10 cellular contexts compared by ENCODE assay signal in the genomic region with DNA sequence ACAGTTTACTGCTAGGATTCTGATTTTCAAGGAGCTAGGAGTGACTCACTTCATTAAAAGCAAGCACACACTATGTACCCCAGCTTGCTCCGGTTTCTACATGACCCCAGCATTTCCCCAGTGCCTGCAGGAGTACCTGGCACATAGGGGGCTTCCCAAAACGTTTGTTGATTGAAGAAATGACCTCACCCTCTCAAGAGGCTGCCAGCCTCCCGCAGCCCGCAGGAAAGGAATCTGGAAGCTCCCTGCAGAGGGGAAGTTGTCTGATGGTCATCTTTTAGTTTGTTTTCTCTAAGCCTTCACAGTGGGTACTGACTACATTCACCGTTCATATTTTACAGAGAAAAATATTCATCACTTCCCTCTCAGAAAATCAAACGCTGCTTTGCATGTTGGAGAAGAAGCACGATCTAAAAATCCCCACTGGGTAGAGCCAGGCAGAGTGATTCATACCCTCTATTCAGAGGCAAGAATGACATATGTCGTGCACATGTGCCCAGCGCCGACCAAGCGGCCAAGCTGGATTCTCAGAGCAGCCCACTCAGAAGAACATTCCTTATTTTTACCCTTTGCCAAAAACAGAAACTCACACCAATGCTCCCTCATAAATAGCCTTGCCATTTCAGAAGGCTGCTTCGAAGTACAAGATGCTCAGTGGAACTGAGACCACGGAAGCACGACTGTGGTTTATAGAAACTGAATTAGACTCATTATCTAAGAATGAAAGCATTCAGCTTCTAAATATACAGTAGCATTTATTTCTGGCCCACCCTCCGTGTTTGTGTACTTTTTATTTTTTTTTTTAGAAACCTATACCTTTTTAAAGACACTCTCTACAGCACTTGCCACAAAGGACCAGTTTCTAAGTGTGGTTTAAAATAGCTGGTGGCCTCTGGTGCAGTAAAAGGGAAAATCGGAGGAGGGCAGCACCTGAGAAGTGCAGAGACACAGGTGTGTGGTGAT.
DNase-seq lines count a peak whose midpoint lies in the region; ATAC-seq and TF ChIP-seq lines count a peak whose summit lies in the region.
"Had no signal": no experiment of that assay in that cellular context is flagged by ENCODE, and none has a peak within 500 bp of the region (broad histone marks: within the 10 kb centered on the region; RNA-seq: fewer than 3 reads in every experiment).

No MANE protein-coding gene starts in this region.

- no peak overlapping the region for H3K56ac ChIP-seq in IMR-90 (ENCODE audit: extremely low read depth, insufficient read depth, low read length)

- TF ChIP-seq RAD21 in IMR-90 (IDR thresholded peaks at IDR 0.05; ENCODE audit: low read length) = no peak

- H2BK120ac ChIP-seq in IMR-90 (ENCODE audit: low read depth, low read length) = no peak overlapping the region

- H3K23ac ChIP-seq in IMR-90 (ENCODE audit: low read depth, low read length) = no peak overlapping the region

- dilution Hi-C loops in IMR-90 (cut with HindIII; ENCODE audit: low sequenced_read_pairs, unreplicated experiment) = no loop called here

- no peak overlapping the region for H2BK15ac ChIP-seq in IMR-90 (ENCODE audit: low read depth, low read length)

- peak; percentile 81 for ATAC-seq in GM21390 (IDR thresholded peaks at IDR 0.05; ENCODE audit: unreplicated experiment)
- no peak for ATAC-seq in IMR-90 (ENCODE audit: low read depth)

- H2AK9ac ChIP-seq in IMR-90 (replicated peaks; ENCODE audit: low read depth, low read length, poor library complexity) = no peak overlapping the region

- TF ChIP-seq CTCF in IMR-90 (conservative IDR thresholded peaks at IDR 0.05; ENCODE audit: low read depth, low read length) = no peak
- no peak for TF ChIP-seq CTCF in prostate gland (IDR thresholded peaks at IDR 0.05)

- H3K4ac ChIP-seq in IMR-90 (ENCODE audit: low read depth, low read length) = no peak overlapping the region

- no peaks in the 10 kb centered on the region for H3K36me3 ChIP-seq in BLaER1 treated with 17β-estradiol and CSF1 and Interleukin-3, amounts not matched to agents 10 nM and 100 nM
- H3K36me3 ChIP-seq in IMR-90 (ENCODE audit: control insufficient read depth, insufficient read depth, low read length) (no peaks in the 10 kb centered on the region), prostate gland (no peaks in the 10 kb centered on the region)
- H3K36me3 ChIP-seq: vagina had no signal

- CTCF ChIA-PET in IMR-90 (lab: Yijun Ruan, JAX) = interaction anchor here (0.8 to 0.9 kb wide), 2 partner anchors 9 to 118 kb away, joined by 3 read pairs; no protein-coding TSS in a partner anchor

- H3K4me2 ChIP-seq in BLaER1 treated with 17β-estradiol and CSF1 and Interleukin-3, amounts not matched to agents 10 nM and 100 nM = peak overlapping the region; percentile 2 to 69 (median 57); a peak in 21 of 22 replicates
- peak overlapping the region; percentile 45 for H3K4me2 ChIP-seq in IMR-90 (ENCODE audit: low read depth, low read length)

- H3K9ac ChIP-seq in BLaER1 treated with 17β-estradiol and CSF1 and Interleukin-3, amounts not matched to agents 10 nM and 100 nM = 0 out of 22 replicates have a peak overlapping the region, but pooled peaks of 1 of the 11 experiments have one; percentile 0
- H3K9ac ChIP-seq in IMR-90 (ENCODE audit: low read depth, low read length) = no peak overlapping the region

- H4K20me1 ChIP-seq in BLaER1 treated with 17β-estradiol and CSF1 and Interleukin-3, amounts not matched to agents 10 nM and 100 nM = no peaks in the 10 kb centered on the region
- H4K20me1 ChIP-seq in IMR-90 (ENCODE audit: insufficient read depth, low read length) = no peaks in the 10 kb centered on the region

- H3K9me3 ChIP-seq in BLaER1 treated with 17β-estradiol and CSF1 and Interleukin-3, amounts not matched to agents 10 nM and 100 nM (replicated peaks in 1 of 11) = peaks cover 0 to 9% (median 5%) of the 10 kb centered on the region in 11 experiments; a peak in 9 of 22 replicates
- no peaks in the 10 kb centered on the region for H3K9me3 ChIP-seq in IMR-90 (ENCODE audit: control insufficient read depth, insufficient read depth, low read length)
- no peaks in the 10 kb centered on the region for H3K9me3 ChIP-seq in prostate gland
- H3K9me3 ChIP-seq: vagina had no signal

- no peak overlapping the region for H3K4me3 ChIP-seq in BLaER1 treated with 17β-estradiol and CSF1 and Interleukin-3, amounts not matched to agents 10 nM and 100 nM
- no peak overlapping the region for H3K4me3 ChIP-seq in IMR-90 (ENCODE audit: insufficient read depth, low read depth, low read length)
- no peak overlapping the region for H3K4me3 ChIP-seq in prostate gland
- H3K4me3 ChIP-seq: vagina had no signal

- H4K5ac ChIP-seq in IMR-90 (ENCODE audit: low read depth, low read length) = no peak overlapping the region

- H3K18ac ChIP-seq in IMR-90 (ENCODE audit: low read depth, low read length) = no peak overlapping the region

- no peak overlapping the region for H2BK5ac ChIP-seq in IMR-90 (ENCODE audit: low read depth, low read length, poor library complexity, severe bottlenecking)

- no peak overlapping the region for H3K14ac ChIP-seq in IMR-90 (replicated peaks; ENCODE audit: low read depth, low read length)

- no peak overlapping the region for H2BK20ac ChIP-seq in IMR-90 (ENCODE audit: low read depth, low read length)

- BruUV-seq in IMR-90 (replicated peaks; lab: Mats Ljungman, UMichigan) = no TSS peak

- intact Hi-C loops in IMR-90 (cut with micrococcal nuclease) = no loop called here
- intact Hi-C loops in prostate gland (cut with DNase I) = loop anchor here (10.0 kb wide), 1 partner anchor 271 kb away; no protein-coding TSS in a partner anchor

- H3K4me1 ChIP-seq in BLaER1 treated with 17β-estradiol and CSF1 and Interleukin-3, amounts not matched to agents 10 nM and 100 nM = peaks cover 15 to 34% (median 25%) of the 10 kb centered on the region in 10 experiments
- H3K4me1 ChIP-seq in IMR-90 (ENCODE audit: control insufficient read depth, insufficient read depth, low read length) = peaks cover 2% of the 10 kb centered on the region; the same call in 1 of the 2 replicates
- H3K4me1 ChIP-seq in prostate gland (replicated peaks) = no peaks in the 10 kb centered on the region

- no peak overlapping the region for H4K91ac ChIP-seq in IMR-90 (ENCODE audit: insufficient read depth, low read depth, low read length)

- peaks cover 0 to 6% (median 0%) of the 10 kb centered on the region in 11 experiments; a peak in 1 of 22 replicates for H3K27me3 ChIP-seq in BLaER1 treated with 17β-estradiol and CSF1 and Interleukin-3, amounts not matched to agents 10 nM and 100 nM
- H3K27me3 ChIP-seq in IMR-90 (ENCODE audit: control insufficient read depth, insufficient read depth, low read length) (peaks cover 4% of the 10 kb centered on the region), prostate gland (replicated peaks; ENCODE audit: insufficient read depth) (no peaks in the 10 kb centered on the region)
- H3K27me3 ChIP-seq: vagina had no signal

- no peak overlapping the region for H2AK5ac ChIP-seq in IMR-90 (ENCODE audit: low read depth, low read length)

- H3K27ac ChIP-seq in BLaER1 treated with 17β-estradiol and CSF1 and Interleukin-3, amounts not matched to agents 10 nM and 100 nM = peak overlapping the region in 2 of 11 experiments; percentile 37 to 48; a peak in 3 of 22 replicates
- H3K27ac ChIP-seq in IMR-90 (ENCODE audit: insufficient read depth, low read length) (no peak overlapping the region), prostate gland (no peak overlapping the region)
- H3K27ac ChIP-seq: vagina had no signal

- no peaks in the 10 kb centered on the region for H3K79me1 ChIP-seq in IMR-90 (ENCODE audit: low read depth in 1 of 2, low read length in 2 of 2)

- in situ Hi-C loops in IMR-90 (cut with MboI; ENCODE audit: low sequenced_read_pairs) = no loop called here

- WGBS in IMR-90 (ENCODE audit: extremely low coverage in 2 of 2, insufficient read length in 1 of 2), 2 experiments = 0% methylated on average over 1 of the region's 16 CpGs; no CpG with 5 or more reads in 1 of the 2 experiments
- 25% methylated on average over 16 of the region's 16 CpGs for WGBS in prostate gland

- no peaks in the 10 kb centered on the region for H3K9me1 ChIP-seq in IMR-90 (ENCODE audit: insufficient read depth, low read length)

- peak; percentile 1 for DNase-seq in IMR-90
- peak; percentile 19 for DNase-seq in germinal center (ENCODE audit: low spot score)
- DNase-seq in prostate gland (ENCODE audit: low spot score) = no peak
- no peak for DNase-seq in NCI-H345 treated with DMSO at 0.1 percent for 48 hours (lab: John Stamatoyannopoulos, UW; ENCODE audit: unreplicated experiment)
- DNase-seq in NCI-H1048 (lab: John Stamatoyannopoulos, UW) = no peak
- no peak for DNase-seq in NCI-H82 treated with DMSO at 0.1 percent for 48 hours (lab: John Stamatoyannopoulos, UW; ENCODE audit: unreplicated experiment)
- DNase-seq: stimulated activated CD4-positive, alpha-beta T cell treated with anti-CD3 and anti-CD28 coated beads, Interleukin-12 subunit alpha, Interleukin-12 subunit beta, amount 100 ng/mL, for 4 hours had no signal

- no peak for TF ChIP-seq POLR2A in IMR-90 (IDR thresholded peaks at IDR 0.05; ENCODE audit: low read depth, low read length)
- TF ChIP-seq POLR2A in prostate gland (IDR thresholded peaks at IDR 0.05) = no peak

- POLR2A ChIA-PET in IMR-90 (lab: Charles Lee; ENCODE audit: unreplicated experiment) = no interaction called here

- H4K8ac ChIP-seq in IMR-90 (ENCODE audit: low read depth in 2 of 2, low read length in 2 of 2) = no peak overlapping the region

- no peak overlapping the region for H2AFZ ChIP-seq in IMR-90 (replicated peaks; ENCODE audit: low read length, poor library complexity)

TF ChIP-seq in IMR-90, 13 proteins besides CTCF, POLR2A, EP300 and RAD21 (continues in another document):
- TF ChIP-seq CEBPB (IDR thresholded peaks at IDR 0.05; ENCODE audit: low read depth, low read length) = no peak
- no peak for TF ChIP-seq CHD1 (IDR thresholded peaks at IDR 0.05; ENCODE audit: low read depth, low read length)
- TF ChIP-seq RCOR1 (IDR thresholded peaks at IDR 0.05; ENCODE audit: insufficient replicate concordance, low read length) = no peak
- no peak for TF ChIP-seq NFE2L2 (IDR thresholded peaks at IDR 0.05; ENCODE audit: low read depth, low read length)
- no peak for TF ChIP-seq SMC3 (IDR thresholded peaks at IDR 0.05; ENCODE audit: low read depth, low read length)
- TF ChIP-seq MXI1 (IDR thresholded peaks at IDR 0.05; ENCODE audit: borderline replicate concordance, low read depth, low read length) = no peak
- no peak for TF ChIP-seq BHLHE40 (IDR thresholded peaks at IDR 0.05; ENCODE audit: low read depth, low read length)
- TF ChIP-seq FOS (IDR thresholded peaks at IDR 0.05; ENCODE audit: low read depth, low read length) = no peak
- TF ChIP-seq, protein P1, sequence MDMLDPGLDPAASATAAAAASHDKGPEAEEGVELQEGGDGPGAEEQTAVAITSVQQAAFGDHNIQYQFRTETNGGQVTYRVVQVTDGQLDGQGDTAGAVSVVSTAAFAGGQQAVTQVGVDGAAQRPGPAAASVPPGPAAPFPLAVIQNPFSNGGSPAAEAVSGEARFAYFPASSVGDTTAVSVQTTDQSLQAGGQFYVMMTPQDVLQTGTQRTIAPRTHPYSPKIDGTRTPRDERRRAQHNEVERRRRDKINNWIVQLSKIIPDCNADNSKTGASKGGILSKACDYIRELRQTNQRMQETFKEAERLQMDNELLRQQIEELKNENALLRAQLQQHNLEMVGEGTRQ (IDR thresholded peaks at IDR 0.05; ENCODE audit: low read depth, low read length) = no peak
- no peak for TF ChIP-seq MAZ (IDR thresholded peaks at IDR 0.05; ENCODE audit: borderline replicate concordance, low read depth, low read length)

Comparison
In these comparisons a context has a peak if more than half of its experiments do, and no peak if none do; other contexts are left out.
1. DNase-seq: peak in IMR-90 (single experiment) and germinal center (single experiment); none in prostate gland (single experiment), NCI-H345 treated with DMSO at 0.1 percent for 48 hours (single experiment), NCI-H1048 (single experiment) and NCI-H82 treated with DMSO at 0.1 percent for 48 hours (single experiment).